8 cellular contexts compared by ENCODE assay signal in genomic region chr4:186161138-186161537, GRCh38. TPM values are rescaled to one million over a fixed set of nuclear protein-coding genes. Genes with fewer than 3 reads are reported as not detected.
DNase-seq lines count a peak whose midpoint lies in the region; ATAC-seq, FAIRE-seq and TF ChIP-seq lines count a peak whose summit lies in the region.
"Had no signal": no experiment of that assay in that cellular context is flagged by ENCODE, and none has a peak within 500 bp of the region (broad histone marks: within the 10 kb centered on the region; RNA-seq: fewer than 3 reads in every experiment).

No MANE protein-coding gene starts in this region.

- intact Hi-C loops in pancreas (cut with DNase I): no loop called here

- H3K4me3 ChIP-seq in keratinocyte (ENCODE audit: control insufficient read depth in 2 of 3, extremely low read depth in 1 of 3, insufficient read depth in 2 of 3, low read depth in 1 of 3, low read length in 3 of 3) (no peak overlapping the region), pancreas (no peak overlapping the region)

- no peak overlapping the region for H2AFZ ChIP-seq in keratinocyte (ENCODE audit: control insufficient read depth, low read length)

- ATAC-seq in GM18868 (IDR thresholded peaks at IDR 0.05; ENCODE audit: unreplicated experiment) (peak; percentile 92), GM21576 (IDR thresholded peaks at IDR 0.05; ENCODE audit: unreplicated experiment) (peak; percentile 93), HG03565 (IDR thresholded peaks at IDR 0.05; ENCODE audit: unreplicated experiment) (peak; percentile 89), pancreas (no peak)

- H3K4me1 ChIP-seq in keratinocyte (ENCODE audit: control insufficient read depth, extremely low read depth, insufficient read depth, low read length) (no peaks in the 10 kb centered on the region), pancreas (no peaks in the 10 kb centered on the region)

- H3K27ac ChIP-seq in keratinocyte (ENCODE audit: control insufficient read depth, insufficient read depth, low read length) (no peak overlapping the region), pancreas (no peak overlapping the region)

- no peak overlapping the region for H3K9ac ChIP-seq in keratinocyte (ENCODE audit: control insufficient read depth, extremely low read depth, insufficient read depth, low read length)

- no peaks in the 10 kb centered on the region for H3K79me2 ChIP-seq in keratinocyte (ENCODE audit: control insufficient read depth, insufficient read depth, low read length)

- DNase-seq in keratinocyte (ENCODE audit: low read depth, low spot score) (no peak), kidney tubule cell (ENCODE audit: low spot score) (no peak), pancreas (no peak), endothelial cell (ENCODE audit: low spot score) (no peak)
- DNase-seq: IMR-90 had no signal

- dilution Hi-C loops in keratinocyte (cut with MboI; ENCODE audit: extremely low pct_ligation_motif_present, low sequenced_read_pairs): no loop called here

- H3K9me1 ChIP-seq in keratinocyte (ENCODE audit: control insufficient read depth, extremely low read depth, insufficient read depth, low read length): no peaks in the 10 kb centered on the region

- H4K20me1 ChIP-seq in keratinocyte (ENCODE audit: control insufficient read depth, extremely low read depth, insufficient read depth, low read length): no peaks in the 10 kb centered on the region

- H3K9me3 ChIP-seq in keratinocyte (ENCODE audit: control insufficient read depth, low read depth, low read length): no peaks in the 10 kb centered on the region
- no peaks in the 10 kb centered on the region for H3K9me3 ChIP-seq in pancreas

- H3K4me1 Mint-ChIP-seq in endothelial cell (ENCODE audit: unreplicated experiment): peaks cover 3% of the 10 kb centered on the region

- H3K27me3 ChIP-seq in keratinocyte (ENCODE audit: control insufficient read depth, extremely low read depth, insufficient read depth, low read length): peaks cover 4% of the 10 kb centered on the region
- no peaks in the 10 kb centered on the region for H3K27me3 ChIP-seq in pancreas

- H3K27ac Mint-ChIP-seq in endothelial cell (ENCODE audit: unreplicated experiment): no peak overlapping the region

- H3K36me3 Mint-ChIP-seq in endothelial cell (ENCODE audit: low read depth, unreplicated experiment): no peaks in the 10 kb centered on the region

- H3K36me3 ChIP-seq in keratinocyte (ENCODE audit: control insufficient read depth in 2 of 2, extremely low read depth in 1 of 2, insufficient read depth in 2 of 2, low read length in 2 of 2) (no peaks in the 10 kb centered on the region), pancreas (peaks cover 0 to 41% (median 22%) of the 10 kb centered on the region in 3 donors)

- H3K4me2 ChIP-seq in keratinocyte (ENCODE audit: control insufficient read depth, extremely low read depth, insufficient read depth, low read depth, low read length): peak overlapping the region; percentile 28

- WGBS in pancreas, 2 donors: 84 to 90% methylated on average over 6 of the region's 6 CpGs

- TF ChIP-seq CTCF in keratinocyte (optimal IDR thresholded peaks at IDR 0.05 in 1 of 3, IDR thresholded peaks at IDR 0.05 in 1 of 3, conservative IDR thresholded peaks at IDR 0.05 in 1 of 3; ENCODE audit: extremely low read depth in 1 of 3, insufficient read depth in 2 of 3, low read length in 3 of 3) (no peak), pancreas (IDR thresholded peaks at IDR 0.05) (no peak), endothelial cell (IDR thresholded peaks at IDR 0.05; ENCODE audit: unreplicated experiment) (no peak)

- no peaks in the 10 kb centered on the region for H3K9me3 Mint-ChIP-seq in endothelial cell (ENCODE audit: unreplicated experiment)

- H3K4me3 Mint-ChIP-seq in endothelial cell (ENCODE audit: unreplicated experiment): no peak overlapping the region

- FAIRE-seq in keratinocyte (lab: Jason Lieb, UNC) (no peak), pancreas (lab: Jason Lieb, UNC) (no peak)

- H3K27me3 Mint-ChIP-seq in endothelial cell (ENCODE audit: unreplicated experiment): no peaks in the 10 kb centered on the region

RNA-seq across cellular contexts. Expression of gene CYP4V2, which starts 30.2 kb away (rescaled TPM):
- 4.8 to 10.2 TPM (median 8.8 TPM) in 3 replicates for polyA plus RNA-seq in keratinocyte
- 0.40 TPM for polyA plus RNA-seq in keratinocyte (2011; ENCODE audit: low read depth)
- polyA plus RNA-seq in keratinocyte (2011; cell fraction: cytosol; rRNA removed): 5.9 and 8.6 TPM in 2 replicates
- 10.6 and 12.5 TPM in 2 replicates for polyA plus RNA-seq in keratinocyte (2011; cell fraction: nucleus; rRNA removed)
- 0.25 and 7.5 TPM in 2 replicates for polyA plus RNA-seq in keratinocyte (2012; ENCODE audit: low replicate concordance)
- 3.8 to 7.6 TPM (median 4.5 TPM) in 3 replicates for polyA minus RNA-seq in keratinocyte
- 7.1 TPM for polyA minus RNA-seq in keratinocyte (2011; cell fraction: cytosol; rRNA and poly(A)+ RNA removed)
- 4.9 and 9.3 TPM in 2 replicates for polyA minus RNA-seq in keratinocyte (2011; cell fraction: nucleus; rRNA and poly(A)+ RNA removed)
- 10 to 100 TPM; 27.9 to 39.7 (median 34.1) TPM for total RNA-seq in pancreas
- 10 to 100 TPM; 25.6 to 38.4 TPM for polyA plus RNA-seq in pancreas
- 4.5 TPM for total RNA-seq in endothelial cell (ENCODE audit: unreplicated experiment)

RNA-seq across cellular contexts. Expression of gene FAM149A, which starts 56.6 kb away (rescaled TPM):
- polyA plus RNA-seq in keratinocyte (0.41 to 0.68 TPM (median 0.66 TPM) in 3 replicates), pancreas (10 to 100 TPM; 15.0 to 31.4 TPM)
- polyA plus RNA-seq in keratinocyte (2011; ENCODE audit: low read depth): not detected
- 0.53 and 0.75 TPM in 2 replicates for polyA plus RNA-seq in keratinocyte (2011; cell fraction: cytosol; rRNA removed)
- 0.43 and 0.59 TPM in 2 replicates for polyA plus RNA-seq in keratinocyte (2011; cell fraction: nucleus; rRNA removed)
- 0.50 TPM in 1 of 2 replicates, not detected in the other for polyA plus RNA-seq in keratinocyte (2012; ENCODE audit: low replicate concordance)
- polyA minus RNA-seq in keratinocyte: 0.36 to 1.1 TPM in 2 of 3 replicates, not detected in the other
- polyA minus RNA-seq in keratinocyte (2011; cell fraction: cytosol; rRNA and poly(A)+ RNA removed): 0.96 TPM
- polyA minus RNA-seq in keratinocyte (2011; cell fraction: nucleus; rRNA and poly(A)+ RNA removed): 0.39 TPM in 1 of 2 replicates, not detected in the other
- total RNA-seq in pancreas (10 to 100 TPM; 11.9 to 21.8 (median 20.6) TPM), endothelial cell (ENCODE audit: unreplicated experiment) (0.33 TPM)

Comparison
In these comparisons a context has a peak if more than half of its experiments do, and no peak if none do; other contexts are left out.
1. ATAC-seq: peak in GM18868 (single experiment), GM21576 (single experiment) and HG03565 (single experiment); none in pancreas (0 of 4).